In genomic region chr9:16044116-16044881, GRCh38 we compare ENCODE assay signal across 2 cellular contexts.
A peak's percentile ranks its signal among the peaks of the same experiment; 100 is the strongest.
TF ChIP-seq lines count a peak whose summit lies in the region.

No MANE protein-coding gene starts in this region.

TF ChIP-seq in IMR-90, 13 proteins besides CTCF, POLR2A, EP300 and RAD21:
- no peak for TF ChIP-seq BHLHE40 (IDR thresholded peaks at IDR 0.05; ENCODE audit: low read depth, low read length)
- TF ChIP-seq MAFK (IDR thresholded peaks at IDR 0.05; ENCODE audit: low read depth, low read length) = no peak
- no peak for TF ChIP-seq MAZ (IDR thresholded peaks at IDR 0.05; ENCODE audit: borderline replicate concordance, low read depth, low read length)
- no peak for TF ChIP-seq SMC3 (IDR thresholded peaks at IDR 0.05; ENCODE audit: low read depth, low read length)
- 0 out of 2 replicates have a peak, but pooled peaks have one; percentile 8 for TF ChIP-seq NFE2L2 (IDR thresholded peaks at IDR 0.05; ENCODE audit: low read depth, low read length)

TF ChIP-seq in WTC11, 78 proteins besides CTCF, POLR2A, EP300 and RAD21:
- TF ChIP-seq MLX (CRISPR knock-in tag; IDR thresholded peaks at IDR 0.05) = no peak
- TF ChIP-seq RELA (CRISPR knock-in tag; IDR thresholded peaks at IDR 0.05; ENCODE audit: borderline replicate concordance) = no peak
- TF ChIP-seq ZNF532 (CRISPR knock-in tag; IDR thresholded peaks at IDR 0.05; ENCODE audit: borderline replicate concordance) = no peak
- TF ChIP-seq JAZF1 (CRISPR knock-in tag; IDR thresholded peaks at IDR 0.05) = no peak
- no peak for TF ChIP-seq ZNF232 (CRISPR knock-in tag; IDR thresholded peaks at IDR 0.05)
- TF ChIP-seq NFE2L1 (CRISPR knock-in tag; IDR thresholded peaks at IDR 0.05) = no peak
- TF ChIP-seq ZNF263 (CRISPR knock-in tag; IDR thresholded peaks at IDR 0.05; ENCODE audit: low read depth) = no peak
- TF ChIP-seq SOX15 (CRISPR knock-in tag; IDR thresholded peaks at IDR 0.05) = no peak
- TF ChIP-seq SP1 (CRISPR knock-in tag; conservative IDR thresholded peaks at IDR 0.05) = no peak
- TF ChIP-seq, protein P1, sequence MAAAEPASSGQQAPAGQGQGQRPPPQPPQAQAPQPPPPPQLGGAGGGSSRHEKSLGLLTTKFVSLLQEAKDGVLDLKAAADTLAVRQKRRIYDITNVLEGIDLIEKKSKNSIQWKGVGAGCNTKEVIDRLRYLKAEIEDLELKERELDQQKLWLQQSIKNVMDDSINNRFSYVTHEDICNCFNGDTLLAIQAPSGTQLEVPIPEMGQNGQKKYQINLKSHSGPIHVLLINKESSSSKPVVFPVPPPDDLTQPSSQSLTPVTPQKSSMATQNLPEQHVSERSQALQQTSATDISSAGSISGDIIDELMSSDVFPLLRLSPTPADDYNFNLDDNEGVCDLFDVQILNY (CRISPR knock-in tag; IDR thresholded peaks at IDR 0.05) = no peak
